In the genomic region with DNA sequence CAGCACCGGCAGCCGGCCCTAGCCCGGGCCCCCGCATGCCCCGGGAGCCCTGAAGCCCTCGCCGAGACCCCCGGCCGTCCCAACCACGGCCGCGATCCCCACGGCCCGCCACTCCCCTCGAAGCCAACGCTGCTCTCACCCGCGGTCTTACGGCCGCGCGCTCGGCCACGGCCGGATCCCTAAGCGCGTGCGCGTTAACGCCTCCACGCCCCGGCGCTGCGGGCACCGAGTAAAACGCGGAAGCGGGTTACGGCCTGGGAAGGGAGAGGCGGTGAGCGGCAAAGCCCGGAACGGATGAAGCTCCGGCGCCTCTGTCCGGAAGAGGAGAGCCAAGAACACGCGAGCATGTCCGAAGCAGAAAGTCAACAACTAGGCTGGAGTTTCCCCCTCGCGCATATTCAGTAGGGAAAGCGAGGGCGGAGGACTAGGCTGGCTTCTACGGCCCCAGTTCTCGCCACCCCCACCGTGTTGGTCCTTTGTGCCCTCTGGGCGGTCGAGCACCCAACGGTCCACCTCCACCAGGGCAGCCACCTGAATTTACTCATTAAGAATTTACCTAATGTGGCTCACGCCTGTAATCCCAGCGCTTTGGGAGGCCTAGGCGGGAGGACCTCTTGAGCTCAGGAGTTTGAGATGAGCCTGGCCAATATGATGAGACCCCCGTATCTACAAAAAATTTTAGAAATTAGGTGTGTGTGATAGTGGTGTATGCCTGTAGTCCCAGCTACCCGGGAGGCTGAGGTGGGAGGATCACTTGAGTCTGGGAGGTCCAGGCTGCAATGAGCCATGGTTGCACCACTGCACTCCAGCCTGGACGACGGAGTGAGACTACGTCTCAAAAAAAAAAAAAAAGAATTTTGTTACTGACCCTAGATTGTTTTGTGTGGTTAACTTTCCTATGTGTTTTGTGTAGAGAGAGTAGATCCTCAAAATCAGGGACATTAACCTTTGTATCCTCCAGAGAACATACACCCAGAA, we compare ENCODE assay signal across 8 cellular contexts. TPM values are rescaled to one million over a fixed set of nuclear protein-coding genes. Genes with fewer than 3 reads are reported as not detected.
DNase-seq lines count a peak whose midpoint lies in the region; TF ChIP-seq lines count a peak whose summit lies in the region.

A gene (minus strand): TSS at position 169 of the 978 bp plus-strand sequence. CDS start 1,177 bp downstream, outside the sequence.

- H2AFZ ChIP-seq in MM.1S (ENCODE audit: low read length) (peak within 1 kb of the TSS; percentile 95), neural progenitor cell (replicated peaks) (peak within 1 kb of the TSS; percentile 97)

- H3F3A ChIP-seq in MM.1S (ENCODE audit: insufficient read depth, low read length) (peaks cover 22% of the 10 kb centered on the region), neural progenitor cell (ENCODE audit: low read depth) (no peaks in the 10 kb centered on the region)

- H3K4me1 ChIP-seq in HAP-1 (peaks cover 17% of the 10 kb centered on the region), MM.1S (ENCODE audit: low read length) (peaks cover 28% of the 10 kb centered on the region), SJCRH30 (peaks cover 11% of the 10 kb centered on the region), neural progenitor cell (peaks cover 19% of the 10 kb centered on the region)

- peaks cover 3% of the 10 kb centered on the region for H3K27me3 Mint-ChIP-seq in neural progenitor cell (ENCODE audit: insufficient read depth, low read depth)

- peak within 1 kb of the TSS; percentile 73 for H3K4me3 ChIP-seq in HAP-1
- peak within 1 kb of the TSS; percentile 83 for H3K4me3 ChIP-seq in MM.1S (ENCODE audit: low read length)
- H3K4me3 ChIP-seq in SJCRH30, result peak within 1 kb of the TSS; percentile 80
- H3K4me3 ChIP-seq in foreskin fibroblast (ENCODE audit: low read depth in 1 of 2, low read length in 2 of 2), result peak within 1 kb of the TSS; percentile 78 to 82
- H3K4me3 ChIP-seq in neural progenitor cell, result peak within 1 kb of the TSS; percentile 72

- H3K9me3 Mint-ChIP-seq in neural progenitor cell, result no peaks in the 10 kb centered on the region

- H3K36me3 ChIP-seq in HAP-1 (replicated peaks) (peaks cover 15% of the 10 kb centered on the region), MM.1S (replicated peaks; ENCODE audit: insufficient read depth, low read length) (no peaks in the 10 kb centered on the region), SJCRH30 (peaks cover 11% of the 10 kb centered on the region; the same call in 1 of the 2 replicates), neural progenitor cell (no peaks in the 10 kb centered on the region)

- no peak for TF ChIP-seq CTCF in MM.1S (IDR thresholded peaks at IDR 0.05; ENCODE audit: low read length)
- TF ChIP-seq CTCF in foreskin fibroblast (IDR thresholded peaks at IDR 0.05; ENCODE audit: low read depth, low read length), result no peak
- TF ChIP-seq CTCF in neural progenitor cell (IDR thresholded peaks at IDR 0.05), result no peak

- H3K79me2 ChIP-seq in MM.1S (ENCODE audit: low read length) (peaks cover 36% of the 10 kb centered on the region), neural progenitor cell (ENCODE audit: low read depth) (peaks cover 43% of the 10 kb centered on the region)

- no peaks in the 10 kb centered on the region for H3K9me2 ChIP-seq in MM.1S (replicated peaks; ENCODE audit: insufficient read depth, low read length)

- H3K27ac ChIP-seq in MM.1S (ENCODE audit: low read length) (peak within 1 kb of the TSS; percentile 59; the same call in 1 of the 2 replicates), SJCRH30 (peak within 1 kb of the TSS; percentile 70), neural progenitor cell (no peak within 1 kb of the TSS)

- H3K36me3 Mint-ChIP-seq in neural progenitor cell, result peaks cover 8% of the 10 kb centered on the region

- peak within 1 kb of the TSS; percentile 94 for H3K4me3 Mint-ChIP-seq in neural progenitor cell

- H3K9me3 ChIP-seq in HAP-1, result no peaks in the 10 kb centered on the region
- no peaks in the 10 kb centered on the region for H3K9me3 ChIP-seq in MM.1S (replicated peaks; ENCODE audit: insufficient read depth, low read length)
- no peaks in the 10 kb centered on the region for H3K9me3 ChIP-seq in SJCRH30 (replicated peaks)
- H3K9me3 ChIP-seq in neural progenitor cell (ENCODE audit: low read depth), result no peaks in the 10 kb centered on the region

- peaks cover 27% of the 10 kb centered on the region for H3K4me1 Mint-ChIP-seq in neural progenitor cell

- H3K27me3 ChIP-seq in HAP-1 (ENCODE audit: low read depth), result no peaks in the 10 kb centered on the region
- no peaks in the 10 kb centered on the region for H3K27me3 ChIP-seq in MM.1S (replicated peaks; ENCODE audit: insufficient read depth, low read length)
- no peaks in the 10 kb centered on the region for H3K27me3 ChIP-seq in SJCRH30
- peaks cover 5% of the 10 kb centered on the region for H3K27me3 ChIP-seq in neural progenitor cell

- H3K4me2 ChIP-seq in MM.1S (ENCODE audit: low read depth, low read length) (peak within 1 kb of the TSS; percentile 97), neural progenitor cell (peak within 1 kb of the TSS; percentile 78)

- DNase-seq in ELR (ENCODE audit: low read depth) (peak; percentile 94), HAP-1 (ENCODE audit: low spot score in 2 of 2) (peak; percentile 86 to 90), MM.1S (peak; percentile 95), SJCRH30 (peak; percentile 88 to 94), foreskin fibroblast (peak; percentile 94 to 98), neural progenitor cell (ENCODE audit: low spot score) (peak; percentile 97), stromal cell of bone marrow (ENCODE audit: low read depth) (peak; percentile 79)
- peak; percentile 80 for DNase-seq in activated gamma-delta T cell treated with anti-CD3 and anti-CD28 coated beads, Interleukin-2, amount 50 U/mL, for 16 hours (ENCODE audit: low read depth)

- no peaks in the 10 kb centered on the region for H4K20me1 ChIP-seq in MM.1S (ENCODE audit: insufficient read depth, low read length)
- H4K20me1 ChIP-seq in neural progenitor cell (ENCODE audit: low read depth), result peaks cover 29% of the 10 kb centered on the region

- H3K9ac ChIP-seq in MM.1S (ENCODE audit: low read length) (peak within 1 kb of the TSS; percentile 70), neural progenitor cell (peak within 1 kb of the TSS; percentile 0)

- H3K27ac Mint-ChIP-seq in neural progenitor cell, result peak within 1 kb of the TSS; percentile 74

- in situ Hi-C loops in HAP-1 (cut with MboI; ENCODE audit: low sequenced_read_pairs), result no loop called here

RNA-seq across cellular contexts. Expression of the gene that starts here (rescaled TPM):
- 46.1 and 50.9 TPM in 2 replicates for total RNA-seq in SJCRH30 (2014; rRNA removed; shearing (Covaris generic))
- 32.9 and 44.3 TPM in 2 replicates for total RNA-seq in neural progenitor cell (ENCODE audit: low replicate concordance)
